ENCODE assay signal across 8 cellular contexts in genomic region chrX:51860679-51861078, GRCh38. TPM values are rescaled to one million over a fixed set of nuclear protein-coding genes. Genes with fewer than 3 reads are reported as not detected.
DNase-seq lines count a peak whose midpoint lies in the region; TF ChIP-seq lines count a peak whose summit lies in the region.

No MANE protein-coding gene starts in this region.

- intact Hi-C loops in PC-9 (cut with micrococcal nuclease; ENCODE audit: unreplicated experiment), result no loop called here
- intact Hi-C loops in spleen (cut with DNase I; ENCODE audit: low total_unique reads), result no loop called here
- intact Hi-C loops in posterior vena cava (cut with DNase I), result no loop called here

- H3K4me1 ChIP-seq in PC-9 (replicated peaks; ENCODE audit: insufficient read depth), result no peaks in the 10 kb centered on the region
- no peaks in the 10 kb centered on the region for H3K4me1 ChIP-seq in spleen

- POLR2A ChIA-PET in AG04449 (lab: Yijun Ruan, JAX), result no interaction called here
- POLR2A ChIA-PET in PC-9 (lab: Charles Lee; ENCODE audit: unreplicated experiment), result no interaction called here

- H3K9me3 ChIP-seq in PC-9 (ENCODE audit: insufficient read depth, low read depth), result no peaks in the 10 kb centered on the region
- peaks cover 0 to 29% (median 20%) of the 10 kb centered on the region in 8 donors for H3K9me3 ChIP-seq in spleen

- H3K36me3 ChIP-seq in PC-9 (ENCODE audit: low read depth) (no peaks in the 10 kb centered on the region), spleen (peaks cover 0 to 10% (median 0%) of the 10 kb centered on the region in 6 donors)

- peak; percentile 32 for TF ChIP-seq CTCF in AG04449 (IDR thresholded peaks at IDR 0.05; ENCODE audit: insufficient read depth, low read length, missing control alignments)
- TF ChIP-seq CTCF in GM20000 (IDR thresholded peaks at IDR 0.05; ENCODE audit: extremely low read depth, missing control alignments), result peak; percentile 21
- peak; percentile 51 for TF ChIP-seq CTCF in PC-9 (conservative IDR thresholded peaks at IDR 0.05)
- peak; percentile 56 for TF ChIP-seq CTCF in fibroblast of villous mesenchyme (IDR thresholded peaks at IDR 0.05; ENCODE audit: insufficient read depth, low read depth, low read length)
- TF ChIP-seq CTCF in spleen (IDR thresholded peaks at IDR 0.05 in 8 of 11, conservative IDR thresholded peaks at IDR 0.05 in 3 of 11), result peak in 7 of 11 experiments; percentile 12 to 47 (median 27)

- 6 to 29% (median 14%) methylated on average over 2 of the region's 2 CpGs for WGBS in spleen, 5 donors

- no TSS peak for BruUV-seq in PC-9 (replicated peaks; lab: Mats Ljungman, UMichigan)

- no peaks in the 10 kb centered on the region for H3F3A ChIP-seq in PC-9 (ENCODE audit: insufficient read depth, low read depth)

- H3K27ac ChIP-seq in PC-9 (no peak overlapping the region), spleen (no peak overlapping the region)

- H3K79me2 ChIP-seq in PC-9 (ENCODE audit: low read depth), result no peaks in the 10 kb centered on the region

- DNase-seq in AG04449 (ENCODE audit: low read depth, low spot score), result no peak
- DNase-seq in GM20000 (ENCODE audit: low spot score), result peak; percentile 5
- peak in 1 of 2 experiments; percentile 2 for DNase-seq in PC-9
- peak; percentile 43 for DNase-seq in fibroblast of villous mesenchyme (ENCODE audit: low read depth)
- DNase-seq in spleen, result no peak
- DNase-seq in NCI-H2029 treated with DMSO at 0.1 percent for 48 hours (lab: John Stamatoyannopoulos, UW), result no peak
- no peak for DNase-seq in DMS153 treated with DMSO at 0.1 percent for 48 hours (lab: John Stamatoyannopoulos, UW; ENCODE audit: unreplicated experiment)
- DNase-seq in posterior vena cava (ENCODE audit: low spot score), result no peak

- H3K27me3 ChIP-seq in PC-9 (ENCODE audit: insufficient read depth, low read depth), result no peaks in the 10 kb centered on the region
- H3K27me3 ChIP-seq in spleen (replicated peaks in 1 of 7), result no peaks in the 10 kb centered on the region

- CTCF ChIA-PET in AG04449 (lab: Yijun Ruan, JAX), result interaction anchor here (1.0 to 3.0 kb wide), 7 partner anchors 9 to 223 kb away, joined by 3 to 16 read pairs (median 4); no protein-coding TSS in a partner anchor
- CTCF ChIA-PET in PC-9 (lab: Charles Lee), result interaction anchor here (0.7 kb wide), 1 partner anchor 1501 kb away, joined by 5 read pairs; no protein-coding TSS in a partner anchor

- H4K20me1 ChIP-seq in PC-9 (ENCODE audit: insufficient read depth), result no peaks in the 10 kb centered on the region

- H2AFZ ChIP-seq in PC-9, result no peak overlapping the region

- no peaks in the 10 kb centered on the region for H3K9me2 ChIP-seq in PC-9 (ENCODE audit: insufficient read depth)

- no peak overlapping the region for H3K4me3 ChIP-seq in AG04449 (ENCODE audit: low read depth, low read length)
- no peak overlapping the region for H3K4me3 ChIP-seq in PC-9
- H3K4me3 ChIP-seq in fibroblast of villous mesenchyme (ENCODE audit: low read depth, low read length), result no peak overlapping the region
- H3K4me3 ChIP-seq in spleen, result no peak overlapping the region

- H3K4me2 ChIP-seq in PC-9, result no peak overlapping the region

- TF ChIP-seq POLR2A in spleen (IDR thresholded peaks at IDR 0.05), result no peak

RNA-seq across cellular contexts. Expression of gene MAGED1, which starts 32.7 kb away (rescaled TPM):
- total RNA-seq in PC-9 (2021), result 118 and 143 TPM in 2 replicates
- total RNA-seq in fibroblast of villous mesenchyme, result 283 and 285 TPM in 2 replicates
- 10 to 100 TPM; 41.5 to 75.5 (median 56.9) TPM for total RNA-seq in spleen
- polyA plus RNA-seq in spleen, result 10 to 100 TPM; 18.8 to 25.2 (median 22.8) TPM
- total RNA-seq in posterior vena cava, result 100 to 1,000 TPM in 1 of 2 donors, 10 to 100 TPM in 1; 72.7 to 103 TPM

Comparison
In these comparisons a context has a peak if more than half of its experiments do, and no peak if none do; other contexts are left out.
1. DNase-seq: peak in GM20000 (single experiment) and fibroblast of villous mesenchyme (single experiment); none in AG04449 (single experiment), spleen (single experiment), NCI-H2029 treated with DMSO at 0.1 percent for 48 hours (single experiment), DMS153 treated with DMSO at 0.1 percent for 48 hours (single experiment) and posterior vena cava (single experiment).
2. Peak in every context shown above with its lines, with median percentiles within 50 percentile points of each other: CTCF ChIP-seq.